ENCODE assay signal across 13 cellular contexts in genomic region chr12:578743-579449, GRCh38.
A peak's percentile ranks its signal among the peaks of the same experiment; 100 is the strongest.
DNase-seq lines count a peak whose midpoint lies in the region; ATAC-seq and TF ChIP-seq lines count a peak whose summit lies in the region.
"Had no signal": no experiment of that assay in that cellular context is flagged by ENCODE, and none has a peak within 500 bp of the region (broad histone marks: within the 10 kb centered on the region; RNA-seq: fewer than 3 reads in every experiment).

No MANE protein-coding gene starts in this region.

- H3K4me3 ChIP-seq in parathyroid adenoma (ENCODE audit: low read depth, low read length) = no peak overlapping the region
- H3K4me3 ChIP-seq: adrenal gland, gastroesophageal sphincter had no signal

- no peaks in the 10 kb centered on the region for H3K79me2 ChIP-seq in parathyroid adenoma

- H3K4me2 ChIP-seq in parathyroid adenoma (ENCODE audit: low read length) = no peak overlapping the region

- peaks cover 8% of the 10 kb centered on the region for H3K4me1 ChIP-seq in parathyroid adenoma

- no peaks in the 10 kb centered on the region for H3K36me3 ChIP-seq in parathyroid adenoma (ENCODE audit: control insufficient read depth, insufficient read depth, low read length)
- H3K36me3 ChIP-seq: adrenal gland, gastroesophageal sphincter had no signal

- TF ChIP-seq CTCF in parathyroid adenoma (IDR thresholded peaks at IDR 0.05) = no peak

- peak overlapping the region; percentile 38 for H2AFZ ChIP-seq in parathyroid adenoma

- no peak overlapping the region for H3K9ac ChIP-seq in parathyroid adenoma

- no peaks in the 10 kb centered on the region for H3K27me3 ChIP-seq in parathyroid adenoma (ENCODE audit: control insufficient read depth, insufficient read depth, low read length)
- H3K27me3 ChIP-seq: adrenal gland, gastroesophageal sphincter had no signal

- no peaks in the 10 kb centered on the region for H3K9me3 ChIP-seq in parathyroid adenoma (ENCODE audit: control insufficient read depth, low read length)
- H3K9me3 ChIP-seq: adrenal gland, gastroesophageal sphincter had no signal

- ATAC-seq in HG02981 (IDR thresholded peaks at IDR 0.05; ENCODE audit: unreplicated experiment) = no peak
- ATAC-seq: gastroesophageal sphincter, natural killer cell, SK-N-SH treated with all-trans-retinoic acid at 6 μM for 48 hours had no signal

- no peak overlapping the region for H3K27ac ChIP-seq in parathyroid adenoma
- H3K27ac ChIP-seq: adrenal gland, gastroesophageal sphincter had no signal

- DNase-seq in NCI-H1092 (lab: John Stamatoyannopoulos, UW) = peak; percentile 47
- DNase-seq in NCI-H69 (lab: John Stamatoyannopoulos, UW) = peak; percentile 58
- peak; percentile 50 for DNase-seq in ecto neural progenitor cell (ENCODE audit: low spot score)
- no peak for DNase-seq in stimulated activated CD4-positive, alpha-beta T cell treated with anti-CD3 and anti-CD28 coated beads, Interleukin-12 subunit alpha, Interleukin-12 subunit beta, amount 100 ng/mL, for 4 hours
- no peak for DNase-seq in NCI-H2196 treated with DMSO at 0.1 percent for 48 hours (lab: John Stamatoyannopoulos, UW; ENCODE audit: unreplicated experiment)
- DNase-seq: effector CD4-positive, alpha-beta T cell; kidney glomerular epithelial cell; natural killer cell had no signal

Comparison
In these comparisons a context has a peak if more than half of its experiments do, and no peak if none do; other contexts are left out.
1. DNase-seq: peak in NCI-H1092 (single experiment), NCI-H69 (single experiment) and ecto neural progenitor cell (single experiment); none in stimulated activated CD4-positive, alpha-beta T cell treated with anti-CD3 and anti-CD28 coated beads, Interleukin-12 subunit alpha, Interleukin-12 subunit beta, amount 100 ng/mL, for 4 hours (single experiment) and NCI-H2196 treated with DMSO at 0.1 percent for 48 hours (single experiment).